1 cellular context compared by ENCODE assay signal in the genomic region with DNA sequence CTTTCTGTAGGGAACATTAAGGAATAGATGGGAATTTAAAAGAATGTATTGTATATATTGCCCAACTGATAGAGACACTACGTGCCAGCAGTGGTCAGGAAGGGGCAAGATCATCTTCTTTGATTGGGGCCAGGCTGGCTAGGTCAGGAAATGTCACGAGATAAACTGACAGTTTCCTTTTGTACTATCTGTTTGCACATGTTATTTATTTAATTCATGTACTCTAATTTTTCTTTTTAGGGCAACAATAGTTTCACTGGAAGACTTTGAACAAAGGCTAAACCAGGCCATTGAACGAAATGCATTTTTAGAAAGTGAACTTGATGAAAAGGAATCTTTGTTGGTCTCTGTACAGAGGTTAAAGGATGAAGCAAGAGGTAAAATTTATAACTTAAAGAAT.
TF ChIP-seq lines count a peak whose summit lies in the region.

No MANE protein-coding gene starts in this region.

TF ChIP-seq in HepG2, 621 proteins besides CTCF, POLR2A, EP300 and RAD21 (continued from another document):
- TF ChIP-seq, protein P1, sequence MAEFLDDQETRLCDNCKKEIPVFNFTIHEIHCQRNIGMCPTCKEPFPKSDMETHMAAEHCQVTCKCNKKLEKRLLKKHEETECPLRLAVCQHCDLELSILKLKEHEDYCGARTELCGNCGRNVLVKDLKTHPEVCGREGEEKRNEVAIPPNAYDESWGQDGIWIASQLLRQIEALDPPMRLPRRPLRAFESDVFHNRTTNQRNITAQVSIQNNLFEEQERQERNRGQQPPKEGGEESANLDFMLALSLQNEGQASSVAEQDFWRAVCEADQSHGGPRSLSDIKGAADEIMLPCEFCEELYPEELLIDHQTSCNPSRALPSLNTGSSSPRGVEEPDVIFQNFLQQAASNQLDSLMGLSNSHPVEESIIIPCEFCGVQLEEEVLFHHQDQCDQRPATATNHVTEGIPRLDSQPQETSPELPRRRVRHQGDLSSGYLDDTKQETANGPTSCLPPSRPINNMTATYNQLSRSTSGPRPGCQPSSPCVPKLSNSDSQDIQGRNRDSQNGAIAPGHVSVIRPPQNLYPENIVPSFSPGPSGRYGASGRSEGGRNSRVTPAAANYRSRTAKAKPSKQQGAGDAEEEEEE (CRISPR knock-in tag; IDR thresholded peaks at IDR 0.05; ENCODE audit: borderline replicate concordance): no peak
- TF ChIP-seq CBX2 (IDR thresholded peaks at IDR 0.05; ENCODE audit: low read depth, low read length): no peak
- no peak for TF ChIP-seq CBX2 (CRISPR knock-in tag; IDR thresholded peaks at IDR 0.05; ENCODE audit: low read depth)
- TF ChIP-seq CBX5 (CRISPR knock-in tag; IDR thresholded peaks at IDR 0.05; ENCODE audit: borderline replicate concordance): no peak
- TF ChIP-seq, protein P2, sequence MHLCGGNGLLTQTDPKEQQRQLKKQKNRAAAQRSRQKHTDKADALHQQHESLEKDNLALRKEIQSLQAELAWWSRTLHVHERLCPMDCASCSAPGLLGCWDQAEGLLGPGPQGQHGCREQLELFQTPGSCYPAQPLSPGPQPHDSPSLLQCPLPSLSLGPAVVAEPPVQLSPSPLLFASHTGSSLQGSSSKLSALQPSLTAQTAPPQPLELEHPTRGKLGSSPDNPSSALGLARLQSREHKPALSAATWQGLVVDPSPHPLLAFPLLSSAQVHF (CRISPR knock-in tag; IDR thresholded peaks at IDR 0.05): no peak
